7 cellular contexts compared by ENCODE assay signal in genomic region chr13:92535222-92536006, GRCh38.
"Had no signal": no experiment of that assay in that cellular context is flagged by ENCODE, and none has a peak within 500 bp of the region (broad histone marks: within the 10 kb centered on the region; RNA-seq: fewer than 3 reads in every experiment).

No MANE protein-coding gene starts in this region.

- H2AFZ ChIP-seq: GM23338 had no signal

- ATAC-seq: GM23338, HepG2 had no signal

- H3K4me3 ChIP-seq: GM23338 had no signal

- H3K4me2 ChIP-seq: GM23338 had no signal

- DNase-seq: H9, HCEC 1CT had no signal

- FAIRE-seq: H1, H54, HepG2 had no signal

- H3K27ac ChIP-seq: HL-60 had no signal
